Comparison of ENCODE assay signal across 1 cellular context in the genomic region with DNA sequence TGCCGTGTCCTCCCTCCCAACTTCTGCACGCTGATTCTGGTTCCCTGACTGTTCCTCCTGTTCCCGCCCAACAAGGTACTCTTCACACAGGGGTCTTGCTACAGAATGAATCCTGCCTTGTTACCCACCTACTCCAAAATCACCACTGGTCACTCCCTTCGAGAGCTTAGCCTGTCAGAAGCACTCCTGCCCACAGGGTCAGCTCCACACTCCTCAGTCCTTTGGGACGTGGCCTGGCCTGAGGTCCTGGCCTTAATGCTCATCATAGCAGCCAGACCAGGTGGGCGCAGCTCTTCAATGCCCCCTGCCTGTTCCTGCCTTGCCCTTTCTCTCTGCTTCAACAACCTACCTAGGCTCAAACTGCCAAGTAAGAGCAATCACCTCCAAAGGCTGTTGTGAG.
TF ChIP-seq lines count a peak whose summit lies in the region.

No MANE protein-coding gene starts in this region.

TF ChIP-seq in HepG2, 621 proteins besides CTCF, POLR2A, EP300 and RAD21:
- TF ChIP-seq, protein P1, sequence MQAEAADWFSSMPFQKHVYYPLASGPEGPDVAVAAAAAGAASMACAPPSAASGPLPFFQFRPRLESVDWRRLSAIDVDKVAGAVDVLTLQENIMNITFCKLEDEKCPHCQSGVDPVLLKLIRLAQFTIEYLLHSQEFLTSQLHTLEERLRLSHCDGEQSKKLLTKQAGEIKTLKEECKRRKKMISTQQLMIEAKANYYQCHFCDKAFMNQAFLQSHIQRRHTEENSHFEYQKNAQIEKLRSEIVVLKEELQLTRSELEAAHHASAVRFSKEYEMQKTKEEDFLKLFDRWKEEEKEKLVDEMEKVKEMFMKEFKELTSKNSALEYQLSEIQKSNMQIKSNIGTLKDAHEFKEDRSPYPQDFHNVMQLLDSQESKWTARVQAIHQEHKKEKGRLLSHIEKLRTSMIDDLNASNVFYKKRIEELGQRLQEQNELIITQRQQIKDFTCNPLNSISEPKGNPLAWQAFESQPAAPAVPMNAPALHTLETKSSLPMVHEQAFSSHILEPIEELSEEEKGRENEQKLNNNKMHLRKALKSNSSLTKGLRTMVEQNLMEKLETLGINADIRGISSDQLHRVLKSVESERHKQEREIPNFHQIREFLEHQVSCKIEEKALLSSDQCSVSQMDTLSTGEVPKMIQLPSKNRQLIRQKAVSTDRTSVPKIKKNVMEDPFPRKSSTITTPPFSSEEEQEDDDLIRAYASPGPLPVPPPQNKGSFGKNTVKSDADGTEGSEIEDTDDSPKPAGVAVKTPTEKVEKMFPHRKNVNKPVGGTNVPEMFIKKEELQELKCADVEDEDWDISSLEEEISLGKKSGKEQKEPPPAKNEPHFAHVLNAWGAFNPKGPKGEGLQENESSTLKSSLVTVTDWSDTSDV (CRISPR knock-in tag; IDR thresholded peaks at IDR 0.05), result peak; percentile 35; the same call in 1 of the 2 replicates
- no peak for TF ChIP-seq ZBTB42 (CRISPR knock-in tag; IDR thresholded peaks at IDR 0.05)
- TF ChIP-seq, protein P2, sequence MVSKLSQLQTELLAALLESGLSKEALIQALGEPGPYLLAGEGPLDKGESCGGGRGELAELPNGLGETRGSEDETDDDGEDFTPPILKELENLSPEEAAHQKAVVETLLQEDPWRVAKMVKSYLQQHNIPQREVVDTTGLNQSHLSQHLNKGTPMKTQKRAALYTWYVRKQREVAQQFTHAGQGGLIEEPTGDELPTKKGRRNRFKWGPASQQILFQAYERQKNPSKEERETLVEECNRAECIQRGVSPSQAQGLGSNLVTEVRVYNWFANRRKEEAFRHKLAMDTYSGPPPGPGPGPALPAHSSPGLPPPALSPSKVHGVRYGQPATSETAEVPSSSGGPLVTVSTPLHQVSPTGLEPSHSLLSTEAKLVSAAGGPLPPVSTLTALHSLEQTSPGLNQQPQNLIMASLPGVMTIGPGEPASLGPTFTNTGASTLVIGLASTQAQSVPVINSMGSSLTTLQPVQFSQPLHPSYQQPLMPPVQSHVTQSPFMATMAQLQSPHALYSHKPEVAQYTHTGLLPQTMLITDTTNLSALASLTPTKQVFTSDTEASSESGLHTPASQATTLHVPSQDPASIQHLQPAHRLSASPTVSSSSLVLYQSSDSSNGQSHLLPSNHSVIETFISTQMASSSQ (IDR thresholded peaks at IDR 0.05; ENCODE audit: low read depth), result no peak
- TF ChIP-seq, protein P2 (CRISPR knock-in tag; IDR thresholded peaks at IDR 0.05; ENCODE audit: borderline replicate concordance), result 0 out of 2 replicates have a peak, but pooled peaks have one; percentile 36
- TF ChIP-seq ZNF263 (CRISPR knock-in tag; IDR thresholded peaks at IDR 0.05), result peak; percentile 49; the same call in 1 of the 2 replicates
